In genomic region chr7:55485501-55486171, GRCh38 we compare ENCODE assay signal across 15 cellular contexts.
A peak's percentile ranks its signal among the peaks of the same experiment; 100 is the strongest.
DNase-seq lines count a peak whose midpoint lies in the region; ATAC-seq and TF ChIP-seq lines count a peak whose summit lies in the region.
"Had no signal": no experiment of that assay in that cellular context is flagged by ENCODE, and none has a peak within 500 bp of the region (broad histone marks: within the 10 kb centered on the region; RNA-seq: fewer than 3 reads in every experiment).

No MANE protein-coding gene starts in this region.

- no peak for ATAC-seq in activated T-cell treated with anti-CD3 and anti-CD28 coated beads, Interleukin-2, amount 50 U/mL, for 72 hours (replicated peaks in 1 of 2)
- no peak for ATAC-seq in activated T-helper 17 cell treated with anti-CD3 and anti-CD28 coated beads, Interleukin-2, amount 50 U/mL, for 72 hours (replicated peaks)
- ATAC-seq in HG02981 (IDR thresholded peaks at IDR 0.05; ENCODE audit: unreplicated experiment) = no peak

- peaks cover 81% of the 10 kb centered on the region for H3K4me1 Mint-ChIP-seq in activated T-cell treated with anti-CD3 and anti-CD28 coated beads, Interleukin-2, amount 50 U/mL, for 72 hours (ENCODE audit: low read depth)
- peaks cover 41 to 95% (median 69%) of the 10 kb centered on the region in 4 donors for H3K4me1 Mint-ChIP-seq in CD4-positive, alpha-beta memory T cell
- H3K4me1 Mint-ChIP-seq in activated T-helper 17 cell treated with anti-CD3 and anti-CD28 coated beads, Interleukin-2, amount 50 U/mL, for 72 hours = peaks cover 46% of the 10 kb centered on the region
- H3K4me1 Mint-ChIP-seq in HFFc6 (ENCODE audit: low read depth) = peaks cover 7% of the 10 kb centered on the region

- H3K27ac Mint-ChIP-seq in activated T-cell treated with anti-CD3 and anti-CD28 coated beads, Interleukin-2, amount 50 U/mL, for 72 hours = peak overlapping the region; percentile 68
- peak overlapping the region in 4 of 7 donors; percentile 55 to 89 (median 84) for H3K27ac Mint-ChIP-seq in CD4-positive, alpha-beta memory T cell
- H3K27ac Mint-ChIP-seq in activated T-helper 17 cell treated with anti-CD3 and anti-CD28 coated beads, Interleukin-2, amount 50 U/mL, for 72 hours = peak overlapping the region; percentile 80
- H3K27ac Mint-ChIP-seq in HFFc6 = no peak overlapping the region

- H3K4me1 ChIP-seq in CD4-positive, alpha-beta memory T cell (ENCODE audit: insufficient read depth, low read length) = peaks cover 65% of the 10 kb centered on the region
- no peaks in the 10 kb centered on the region for H3K4me1 ChIP-seq in trophoblast cell (ENCODE audit: control insufficient read depth in 1 of 2, insufficient read depth in 2 of 2, low read length in 2 of 2)
- H3K4me1 ChIP-seq: HAP-1 had no signal

- H3K27ac ChIP-seq in CD4-positive, alpha-beta memory T cell (ENCODE audit: low read depth, low read length) = no peak overlapping the region
- no peak overlapping the region for H3K27ac ChIP-seq in trophoblast cell (ENCODE audit: low read depth, low read length)
- H3K27ac ChIP-seq: C4-2B had no signal

- no peak overlapping the region for H2AFZ ChIP-seq in trophoblast cell (ENCODE audit: insufficient read depth, low read length, poor library complexity)

- no peak overlapping the region for H4K91ac ChIP-seq in trophoblast cell (ENCODE audit: low read depth, low read length)

- H2BK5ac ChIP-seq in trophoblast cell (ENCODE audit: low read depth, low read length, poor library complexity) = no peak overlapping the region

- H3K79me1 ChIP-seq in trophoblast cell (ENCODE audit: low read length) = no peaks in the 10 kb centered on the region

- POLR2A ChIA-PET in CD4-positive, alpha-beta memory T cell (lab: Charles Lee; ENCODE audit: partially characterized antibody) = no interaction called here

- H3K36me3 Mint-ChIP-seq in activated T-cell treated with anti-CD3 and anti-CD28 coated beads, Interleukin-2, amount 50 U/mL, for 72 hours (ENCODE audit: insufficient read depth in 2 of 2) = peaks cover 5 to 24% of the 10 kb centered on the region in 2 donors
- peaks cover 67 to 78% of the 10 kb centered on the region in 2 donors for H3K36me3 Mint-ChIP-seq in CD4-positive, alpha-beta memory T cell
- H3K36me3 Mint-ChIP-seq in activated T-helper 17 cell treated with anti-CD3 and anti-CD28 coated beads, Interleukin-2, amount 50 U/mL, for 72 hours (ENCODE audit: low read depth) = peaks cover 88% of the 10 kb centered on the region
- H3K36me3 Mint-ChIP-seq in HFFc6 (ENCODE audit: low read depth) = peaks cover 63% of the 10 kb centered on the region

- no peak overlapping the region for H4K12ac ChIP-seq in trophoblast cell (ENCODE audit: low read depth, low read length)

- H4K8ac ChIP-seq in trophoblast cell (ENCODE audit: low read depth, low read length) = no peak overlapping the region

- no peaks in the 10 kb centered on the region for H3K27me3 ChIP-seq in CD4-positive, alpha-beta memory T cell (ENCODE audit: insufficient read depth, low read length)
- H3K27me3 ChIP-seq in trophoblast cell (ENCODE audit: insufficient read depth, low read length) = no peaks in the 10 kb centered on the region

- no peak overlapping the region for H3K4ac ChIP-seq in trophoblast cell (ENCODE audit: low read depth, low read length)

- H3K27me3 Mint-ChIP-seq in activated T-cell treated with anti-CD3 and anti-CD28 coated beads, Interleukin-2, amount 50 U/mL, for 72 hours (ENCODE audit: low read depth) = no peaks in the 10 kb centered on the region
- no peaks in the 10 kb centered on the region for H3K27me3 Mint-ChIP-seq in CD4-positive, alpha-beta memory T cell
- no peaks in the 10 kb centered on the region for H3K27me3 Mint-ChIP-seq in activated T-helper 17 cell treated with anti-CD3 and anti-CD28 coated beads, Interleukin-2, amount 50 U/mL, for 72 hours
- peaks cover 4% of the 10 kb centered on the region for H3K27me3 Mint-ChIP-seq in HFFc6 (ENCODE audit: insufficient read depth)

- H2BK120ac ChIP-seq in trophoblast cell (ENCODE audit: insufficient read depth, low read length, poor library complexity) = no peak overlapping the region

- H3K23ac ChIP-seq in trophoblast cell (ENCODE audit: low read length) = no peak overlapping the region

- H3K36me3 ChIP-seq in CD4-positive, alpha-beta memory T cell (ENCODE audit: insufficient read depth, low read length) = peaks cover 37% of the 10 kb centered on the region
- peaks cover 6 to 7% of the 10 kb centered on the region in 2 experiments for H3K36me3 ChIP-seq in trophoblast cell (ENCODE audit: control insufficient read depth in 1 of 2, insufficient read depth in 2 of 2, low read length in 2 of 2)

- H2AK5ac ChIP-seq in trophoblast cell (ENCODE audit: low read length) = no peak overlapping the region

- no peak overlapping the region for H3K4me2 ChIP-seq in trophoblast cell (ENCODE audit: low read length)

- H3K9ac ChIP-seq in trophoblast cell (ENCODE audit: low read length) = peak overlapping the region; percentile 42

- no peaks in the 10 kb centered on the region for H3K9me3 Mint-ChIP-seq in activated T-cell treated with anti-CD3 and anti-CD28 coated beads, Interleukin-2, amount 50 U/mL, for 72 hours
- no peaks in the 10 kb centered on the region for H3K9me3 Mint-ChIP-seq in CD4-positive, alpha-beta memory T cell
- H3K9me3 Mint-ChIP-seq in activated T-helper 17 cell treated with anti-CD3 and anti-CD28 coated beads, Interleukin-2, amount 50 U/mL, for 72 hours = no peaks in the 10 kb centered on the region
- H3K9me3 Mint-ChIP-seq in HFFc6 = no peaks in the 10 kb centered on the region

- no peak overlapping the region for H3K4me3 Mint-ChIP-seq in activated T-cell treated with anti-CD3 and anti-CD28 coated beads, Interleukin-2, amount 50 U/mL, for 72 hours
- peak overlapping the region in 1 of 8 donors; percentile 15 for H3K4me3 Mint-ChIP-seq in CD4-positive, alpha-beta memory T cell
- no peak overlapping the region for H3K4me3 Mint-ChIP-seq in activated T-helper 17 cell treated with anti-CD3 and anti-CD28 coated beads, Interleukin-2, amount 50 U/mL, for 72 hours
- no peak overlapping the region for H3K4me3 Mint-ChIP-seq in HFFc6

- H2BK12ac ChIP-seq in trophoblast cell (ENCODE audit: low read length) = no peak overlapping the region

- no peak overlapping the region for H3K4me3 ChIP-seq in CD4-positive, alpha-beta memory T cell (ENCODE audit: low read length in 2 of 2)
- peak overlapping the region; percentile 8 for H3K4me3 ChIP-seq in trophoblast cell (ENCODE audit: low read depth, low read length)
- H3K4me3 ChIP-seq: HAP-1 had no signal

- TF ChIP-seq CTCF in HFFc6 (IDR thresholded peaks at IDR 0.05) = no peak

- no peak overlapping the region for H3K14ac ChIP-seq in trophoblast cell (ENCODE audit: low read length)

- no peak overlapping the region for H3K18ac ChIP-seq in trophoblast cell (ENCODE audit: low read length)

- intact Hi-C loops in CD4-positive, alpha-beta memory T cell (cut with micrococcal nuclease) = no loop called here

- no peak for DNase-seq in activated T-cell treated with anti-CD3 and anti-CD28 coated beads, Interleukin-2, amount 50 U/mL, for 72 hours
- no peak for DNase-seq in activated T-cell treated with anti-CD3 and anti-CD28 coated beads for 4 hours
- DNase-seq in CD4-positive, alpha-beta memory T cell = no peak
- no peak for DNase-seq in trophoblast cell
- DNase-seq in HFFc6 = no peak
- DNase-seq in NCI-H345 treated with DMSO at 0.1 percent for 48 hours (lab: John Stamatoyannopoulos, UW; ENCODE audit: unreplicated experiment) = no peak
- DNase-seq: DMS53, MV-4-11, NCI-H1417 treated with DMSO at 0.1 percent for 48 hours, NCI-H2029 treated with DMSO at 0.1 percent for 48 hours, NCI-H524 treated with DMSO at 0.1 percent for 48 hours had no signal

- no peaks in the 10 kb centered on the region for H3K79me2 ChIP-seq in trophoblast cell (ENCODE audit: control insufficient read depth, insufficient read depth, low read length, poor library complexity)

- WGBS in trophoblast cell (ENCODE audit: extremely low coverage, insufficient coverage, insufficient read length) = no CpG with 5 or more reads among the region's 28 CpGs

- no peaks in the 10 kb centered on the region for H3K9me3 ChIP-seq in CD4-positive, alpha-beta memory T cell (ENCODE audit: control insufficient read depth in 1 of 2, low read length in 2 of 2)
- peaks cover 1% of the 10 kb centered on the region for H3K9me3 ChIP-seq in trophoblast cell (ENCODE audit: insufficient read depth, low read depth, low read length)
- H3K9me3 ChIP-seq: HAP-1 had no signal

- CTCF ChIA-PET in CD4-positive, alpha-beta memory T cell (lab: Charles Lee; ENCODE audit: partially characterized antibody) = interaction anchor here (1.3 to 1.6 kb wide), 2 partner anchors 12 to 108 kb away, joined by 3 to 4 read pairs; no protein-coding TSS in a partner anchor
